1 cellular context compared by ENCODE assay signal in the genomic region with DNA sequence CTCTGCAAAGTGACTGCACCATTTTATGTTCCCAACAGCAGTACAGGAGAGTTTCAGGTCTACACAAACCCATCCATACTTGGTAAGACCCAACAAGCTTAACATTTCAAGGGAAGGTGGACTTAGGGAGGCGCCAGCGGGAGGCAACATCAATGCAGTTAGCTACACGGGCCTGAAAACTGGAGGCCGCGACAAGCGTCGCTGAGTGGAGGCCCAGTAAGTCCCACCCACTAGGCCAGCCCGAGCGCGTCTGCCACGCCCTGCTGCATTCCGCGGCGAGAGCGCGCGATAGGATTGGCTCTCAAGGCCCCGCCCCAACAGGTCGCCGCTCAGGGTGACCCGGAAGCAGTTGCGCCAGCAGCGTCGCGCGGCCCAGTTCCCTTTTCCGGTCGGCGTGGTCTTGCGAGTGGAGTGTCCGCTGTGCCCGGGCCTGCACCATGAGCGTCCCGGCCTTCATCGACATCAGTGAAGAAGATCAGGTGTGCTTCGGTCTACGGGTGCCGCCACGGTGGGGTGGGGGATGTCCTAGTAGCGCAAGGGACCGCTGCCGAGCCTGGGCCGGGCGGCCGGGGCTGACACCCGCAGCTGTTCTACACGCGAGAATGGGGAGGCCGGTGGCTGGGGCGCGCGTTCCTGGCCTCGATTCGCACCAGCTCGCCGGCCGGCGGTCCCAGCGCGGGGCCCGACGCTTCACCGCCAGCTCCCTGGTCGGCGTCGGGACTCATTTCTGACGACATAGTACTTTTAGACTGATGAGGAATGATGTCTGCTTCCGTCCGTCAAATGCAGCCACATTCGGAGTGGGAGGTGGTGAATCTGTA.
TF ChIP-seq lines count a peak whose summit lies in the region.

A gene (plus strand): TSS at position 381 of the 821 bp plus-strand sequence. CDS start 57 bp downstream, at position 438.

TF ChIP-seq in HepG2, 621 proteins besides CTCF, POLR2A, EP300 and RAD21 (continued from another document and continues in another):
- TF ChIP-seq, protein P1, sequence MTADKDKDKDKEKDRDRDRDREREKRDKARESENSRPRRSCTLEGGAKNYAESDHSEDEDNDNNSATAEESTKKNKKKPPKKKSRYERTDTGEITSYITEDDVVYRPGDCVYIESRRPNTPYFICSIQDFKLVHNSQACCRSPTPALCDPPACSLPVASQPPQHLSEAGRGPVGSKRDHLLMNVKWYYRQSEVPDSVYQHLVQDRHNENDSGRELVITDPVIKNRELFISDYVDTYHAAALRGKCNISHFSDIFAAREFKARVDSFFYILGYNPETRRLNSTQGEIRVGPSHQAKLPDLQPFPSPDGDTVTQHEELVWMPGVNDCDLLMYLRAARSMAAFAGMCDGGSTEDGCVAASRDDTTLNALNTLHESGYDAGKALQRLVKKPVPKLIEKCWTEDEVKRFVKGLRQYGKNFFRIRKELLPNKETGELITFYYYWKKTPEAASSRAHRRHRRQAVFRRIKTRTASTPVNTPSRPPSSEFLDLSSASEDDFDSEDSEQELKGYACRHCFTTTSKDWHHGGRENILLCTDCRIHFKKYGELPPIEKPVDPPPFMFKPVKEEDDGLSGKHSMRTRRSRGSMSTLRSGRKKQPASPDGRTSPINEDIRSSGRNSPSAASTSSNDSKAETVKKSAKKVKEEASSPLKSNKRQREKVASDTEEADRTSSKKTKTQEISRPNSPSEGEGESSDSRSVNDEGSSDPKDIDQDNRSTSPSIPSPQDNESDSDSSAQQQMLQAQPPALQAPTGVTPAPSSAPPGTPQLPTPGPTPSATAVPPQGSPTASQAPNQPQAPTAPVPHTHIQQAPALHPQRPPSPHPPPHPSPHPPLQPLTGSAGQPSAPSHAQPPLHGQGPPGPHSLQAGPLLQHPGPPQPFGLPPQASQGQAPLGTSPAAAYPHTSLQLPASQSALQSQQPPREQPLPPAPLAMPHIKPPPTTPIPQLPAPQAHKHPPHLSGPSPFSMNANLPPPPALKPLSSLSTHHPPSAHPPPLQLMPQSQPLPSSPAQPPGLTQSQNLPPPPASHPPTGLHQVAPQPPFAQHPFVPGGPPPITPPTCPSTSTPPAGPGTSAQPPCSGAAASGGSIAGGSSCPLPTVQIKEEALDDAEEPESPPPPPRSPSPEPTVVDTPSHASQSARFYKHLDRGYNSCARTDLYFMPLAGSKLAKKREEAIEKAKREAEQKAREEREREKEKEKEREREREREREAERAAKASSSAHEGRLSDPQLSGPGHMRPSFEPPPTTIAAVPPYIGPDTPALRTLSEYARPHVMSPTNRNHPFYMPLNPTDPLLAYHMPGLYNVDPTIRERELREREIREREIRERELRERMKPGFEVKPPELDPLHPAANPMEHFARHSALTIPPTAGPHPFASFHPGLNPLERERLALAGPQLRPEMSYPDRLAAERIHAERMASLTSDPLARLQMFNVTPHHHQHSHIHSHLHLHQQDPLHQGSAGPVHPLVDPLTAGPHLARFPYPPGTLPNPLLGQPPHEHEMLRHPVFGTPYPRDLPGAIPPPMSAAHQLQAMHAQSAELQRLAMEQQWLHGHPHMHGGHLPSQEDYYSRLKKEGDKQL (CRISPR knock-in tag; IDR thresholded peaks at IDR 0.05; ENCODE audit: low read depth) = no peak
- TF ChIP-seq KLF15 (CRISPR knock-in tag; IDR thresholded peaks at IDR 0.05; ENCODE audit: borderline replicate concordance) (peak; percentile 99), ZSCAN21 (CRISPR knock-in tag; IDR thresholded peaks at IDR 0.05; ENCODE audit: borderline replicate concordance) (peak; percentile 80; the same call in 1 of the 2 replicates), ZNF235 (CRISPR knock-in tag; IDR thresholded peaks at IDR 0.05; ENCODE audit: borderline replicate concordance) (no peak), ZIK1 (CRISPR knock-in tag; IDR thresholded peaks at IDR 0.05; ENCODE audit: borderline replicate concordance, low read depth) (no peak), HNF4G (IDR thresholded peaks at IDR 0.05; ENCODE audit: borderline replicate concordance, low read depth, low read length) (no peak), HNF4G (CRISPR knock-in tag; IDR thresholded peaks at IDR 0.05; ENCODE audit: borderline replicate concordance, low read depth) (no peak), ZNF496 (CRISPR knock-in tag; IDR thresholded peaks at IDR 0.05; ENCODE audit: insufficient replicate concordance) (no peak), TARDBP (CRISPR knock-in tag; IDR thresholded peaks at IDR 0.05) (peak; percentile 80; the same call in 1 of the 2 replicates), NAIF1 (CRISPR knock-in tag; IDR thresholded peaks at IDR 0.05; ENCODE audit: borderline replicate concordance) (peak; percentile 59; the same call in 1 of the 2 replicates), ZNF614 (CRISPR knock-in tag; IDR thresholded peaks at IDR 0.05; ENCODE audit: borderline replicate concordance) (peak; percentile 90), ERF (CRISPR knock-in tag; IDR thresholded peaks at IDR 0.05) (0 out of 2 replicates have a peak, but pooled peaks have one; percentile 40), SMAD9 (CRISPR knock-in tag; IDR thresholded peaks at IDR 0.05) (no peak; the same call in 1 of the 2 replicates), TEAD2 (CRISPR knock-in tag; IDR thresholded peaks at IDR 0.05) (0 out of 2 replicates have a peak, but pooled peaks have one; percentile 59), ZNF629 (CRISPR knock-in tag; conservative IDR thresholded peaks at IDR 0.05) (peak; percentile 43; the same call in 1 of the 2 replicates), MIXL1 (CRISPR knock-in tag; IDR thresholded peaks at IDR 0.05) (no peak), HNRNPLL (IDR thresholded peaks at IDR 0.05; ENCODE audit: low read depth, low read length, poor library complexity, severe bottlenecking) (peak; percentile 60), BHLHE40 (IDR thresholded peaks at IDR 0.05; ENCODE audit: low read length) (no peak), ZNF256 (CRISPR knock-in tag; conservative IDR thresholded peaks at IDR 0.05) (no peak; the same call in 1 of the 2 replicates), ZNF550 (CRISPR knock-in tag; IDR thresholded peaks at IDR 0.05; ENCODE audit: borderline replicate concordance) (0 out of 2 replicates have a peak, but pooled peaks have one; percentile 24), REXO4 (CRISPR knock-in tag; IDR thresholded peaks at IDR 0.05; ENCODE audit: borderline replicate concordance) (no peak), ZNF430 (CRISPR knock-in tag; IDR thresholded peaks at IDR 0.05) (peak; percentile 51; the same call in 1 of the 2 replicates), ZNF788 (CRISPR knock-in tag; IDR thresholded peaks at IDR 0.05; ENCODE audit: borderline replicate concordance) (peak; percentile 80), ZNF556 (CRISPR knock-in tag; IDR thresholded peaks at IDR 0.05; ENCODE audit: borderline replicate concordance) (no peak), HNRNPUL1 (IDR thresholded peaks at IDR 0.05; ENCODE audit: low read depth, low read length) (0 out of 2 replicates have a peak, but pooled peaks have one; percentile 64), ZNF451 (CRISPR knock-in tag; IDR thresholded peaks at IDR 0.05) (0 out of 2 replicates have a peak, but pooled peaks have one; percentile 55), ZNF34 (CRISPR knock-in tag; IDR thresholded peaks at IDR 0.05; ENCODE audit: borderline replicate concordance) (no peak)
- TF ChIP-seq, protein P2, sequence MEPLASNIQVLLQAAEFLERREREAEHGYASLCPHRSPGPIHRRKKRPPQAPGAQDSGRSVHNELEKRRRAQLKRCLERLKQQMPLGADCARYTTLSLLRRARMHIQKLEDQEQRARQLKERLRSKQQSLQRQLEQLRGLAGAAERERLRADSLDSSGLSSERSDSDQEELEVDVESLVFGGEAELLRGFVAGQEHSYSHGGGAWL (CRISPR knock-in tag; IDR thresholded peaks at IDR 0.05) = peak; percentile 92
- TF ChIP-seq, protein P3, sequence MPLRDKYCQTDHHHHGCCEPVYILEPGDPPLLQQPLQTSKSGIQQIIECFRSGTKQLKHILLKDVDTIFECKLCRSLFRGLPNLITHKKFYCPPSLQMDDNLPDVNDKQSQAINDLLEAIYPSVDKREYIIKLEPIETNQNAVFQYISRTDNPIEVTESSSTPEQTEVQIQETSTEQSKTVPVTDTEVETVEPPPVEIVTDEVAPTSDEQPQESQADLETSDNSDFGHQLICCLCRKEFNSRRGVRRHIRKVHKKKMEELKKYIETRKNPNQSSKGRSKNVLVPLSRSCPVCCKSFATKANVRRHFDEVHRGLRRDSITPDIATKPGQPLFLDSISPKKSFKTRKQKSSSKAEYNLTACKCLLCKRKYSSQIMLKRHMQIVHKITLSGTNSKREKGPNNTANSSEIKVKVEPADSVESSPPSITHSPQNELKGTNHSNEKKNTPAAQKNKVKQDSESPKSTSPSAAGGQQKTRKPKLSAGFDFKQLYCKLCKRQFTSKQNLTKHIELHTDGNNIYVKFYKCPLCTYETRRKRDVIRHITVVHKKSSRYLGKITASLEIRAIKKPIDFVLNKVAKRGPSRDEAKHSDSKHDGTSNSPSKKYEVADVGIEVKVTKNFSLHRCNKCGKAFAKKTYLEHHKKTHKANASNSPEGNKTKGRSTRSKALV (CRISPR knock-in tag; IDR thresholded peaks at IDR 0.05) = peak; percentile 84
- TF ChIP-seq, protein P4, sequence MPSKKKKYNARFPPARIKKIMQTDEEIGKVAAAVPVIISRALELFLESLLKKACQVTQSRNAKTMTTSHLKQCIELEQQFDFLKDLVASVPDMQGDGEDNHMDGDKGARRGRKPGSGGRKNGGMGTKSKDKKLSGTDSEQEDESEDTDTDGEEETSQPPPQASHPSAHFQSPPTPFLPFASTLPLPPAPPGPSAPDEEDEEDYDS (CRISPR knock-in tag; IDR thresholded peaks at IDR 0.05) = peak; percentile 76; the same call in 1 of the 2 replicates
- TF ChIP-seq, protein P5, sequence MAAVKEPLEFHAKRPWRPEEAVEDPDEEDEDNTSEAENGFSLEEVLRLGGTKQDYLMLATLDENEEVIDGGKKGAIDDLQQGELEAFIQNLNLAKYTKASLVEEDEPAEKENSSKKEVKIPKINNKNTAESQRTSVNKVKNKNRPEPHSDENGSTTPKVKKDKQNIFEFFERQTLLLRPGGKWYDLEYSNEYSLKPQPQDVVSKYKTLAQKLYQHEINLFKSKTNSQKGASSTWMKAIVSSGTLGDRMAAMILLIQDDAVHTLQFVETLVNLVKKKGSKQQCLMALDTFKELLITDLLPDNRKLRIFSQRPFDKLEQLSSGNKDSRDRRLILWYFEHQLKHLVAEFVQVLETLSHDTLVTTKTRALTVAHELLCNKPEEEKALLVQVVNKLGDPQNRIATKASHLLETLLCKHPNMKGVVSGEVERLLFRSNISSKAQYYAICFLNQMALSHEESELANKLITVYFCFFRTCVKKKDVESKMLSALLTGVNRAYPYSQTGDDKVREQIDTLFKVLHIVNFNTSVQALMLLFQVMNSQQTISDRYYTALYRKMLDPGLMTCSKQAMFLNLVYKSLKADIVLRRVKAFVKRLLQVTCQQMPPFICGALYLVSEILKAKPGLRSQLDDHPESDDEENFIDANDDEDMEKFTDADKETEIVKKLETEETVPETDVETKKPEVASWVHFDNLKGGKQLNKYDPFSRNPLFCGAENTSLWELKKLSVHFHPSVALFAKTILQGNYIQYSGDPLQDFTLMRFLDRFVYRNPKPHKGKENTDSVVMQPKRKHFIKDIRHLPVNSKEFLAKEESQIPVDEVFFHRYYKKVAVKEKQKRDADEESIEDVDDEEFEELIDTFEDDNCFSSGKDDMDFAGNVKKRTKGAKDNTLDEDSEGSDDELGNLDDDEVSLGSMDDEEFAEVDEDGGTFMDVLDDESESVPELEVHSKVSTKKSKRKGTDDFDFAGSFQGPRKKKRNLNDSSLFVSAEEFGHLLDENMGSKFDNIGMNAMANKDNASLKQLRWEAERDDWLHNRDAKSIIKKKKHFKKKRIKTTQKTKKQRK (IDR thresholded peaks at IDR 0.05; ENCODE audit: low read length) = no peak
- TF ChIP-seq, protein P6, sequence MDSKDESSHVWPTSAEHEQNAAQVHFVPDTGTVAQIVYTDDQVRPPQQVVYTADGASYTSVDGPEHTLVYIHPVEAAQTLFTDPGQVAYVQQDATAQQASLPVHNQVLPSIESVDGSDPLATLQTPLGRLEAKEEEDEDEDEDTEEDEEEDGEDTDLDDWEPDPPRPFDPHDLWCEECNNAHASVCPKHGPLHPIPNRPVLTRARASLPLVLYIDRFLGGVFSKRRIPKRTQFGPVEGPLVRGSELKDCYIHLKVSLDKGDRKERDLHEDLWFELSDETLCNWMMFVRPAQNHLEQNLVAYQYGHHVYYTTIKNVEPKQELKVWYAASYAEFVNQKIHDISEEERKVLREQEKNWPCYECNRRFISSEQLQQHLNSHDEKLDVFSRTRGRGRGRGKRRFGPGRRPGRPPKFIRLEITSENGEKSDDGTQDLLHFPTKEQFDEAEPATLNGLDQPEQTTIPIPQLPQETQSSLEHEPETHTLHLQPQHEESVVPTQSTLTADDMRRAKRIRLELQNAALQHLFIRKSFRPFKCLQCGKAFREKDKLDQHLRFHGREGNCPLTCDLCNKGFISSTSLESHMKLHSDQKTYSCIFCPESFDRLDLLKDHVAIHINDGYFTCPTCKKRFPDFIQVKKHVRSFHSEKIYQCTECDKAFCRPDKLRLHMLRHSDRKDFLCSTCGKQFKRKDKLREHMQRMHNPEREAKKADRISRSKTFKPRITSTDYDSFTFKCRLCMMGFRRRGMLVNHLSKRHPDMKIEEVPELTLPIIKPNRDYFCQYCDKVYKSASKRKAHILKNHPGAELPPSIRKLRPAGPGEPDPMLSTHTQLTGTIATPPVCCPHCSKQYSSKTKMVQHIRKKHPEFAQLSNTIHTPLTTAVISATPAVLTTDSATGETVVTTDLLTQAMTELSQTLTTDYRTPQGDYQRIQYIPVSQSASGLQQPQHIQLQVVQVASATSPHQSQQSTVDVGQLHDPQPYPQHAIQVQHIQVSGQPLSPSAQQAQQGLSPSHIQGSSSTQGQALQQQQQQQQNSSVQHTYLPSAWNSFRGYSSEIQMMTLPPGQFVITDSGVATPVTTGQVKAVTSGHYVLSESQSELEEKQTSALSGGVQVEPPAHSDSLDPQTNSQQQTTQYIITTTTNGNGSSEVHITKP (CRISPR knock-in tag; IDR thresholded peaks at IDR 0.05; ENCODE audit: low read depth) = peak; percentile 17; the same call in 1 of the 2 replicates
- TF ChIP-seq, protein P7, sequence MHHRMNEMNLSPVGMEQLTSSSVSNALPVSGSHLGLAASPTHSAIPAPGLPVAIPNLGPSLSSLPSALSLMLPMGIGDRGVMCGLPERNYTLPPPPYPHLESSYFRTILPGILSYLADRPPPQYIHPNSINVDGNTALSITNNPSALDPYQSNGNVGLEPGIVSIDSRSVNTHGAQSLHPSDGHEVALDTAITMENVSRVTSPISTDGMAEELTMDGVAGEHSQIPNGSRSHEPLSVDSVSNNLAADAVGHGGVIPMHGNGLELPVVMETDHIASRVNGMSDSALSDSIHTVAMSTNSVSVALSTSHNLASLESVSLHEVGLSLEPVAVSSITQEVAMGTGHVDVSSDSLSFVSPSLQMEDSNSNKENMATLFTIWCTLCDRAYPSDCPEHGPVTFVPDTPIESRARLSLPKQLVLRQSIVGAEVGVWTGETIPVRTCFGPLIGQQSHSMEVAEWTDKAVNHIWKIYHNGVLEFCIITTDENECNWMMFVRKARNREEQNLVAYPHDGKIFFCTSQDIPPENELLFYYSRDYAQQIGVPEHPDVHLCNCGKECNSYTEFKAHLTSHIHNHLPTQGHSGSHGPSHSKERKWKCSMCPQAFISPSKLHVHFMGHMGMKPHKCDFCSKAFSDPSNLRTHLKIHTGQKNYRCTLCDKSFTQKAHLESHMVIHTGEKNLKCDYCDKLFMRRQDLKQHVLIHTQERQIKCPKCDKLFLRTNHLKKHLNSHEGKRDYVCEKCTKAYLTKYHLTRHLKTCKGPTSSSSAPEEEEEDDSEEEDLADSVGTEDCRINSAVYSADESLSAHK (CRISPR knock-in tag; IDR thresholded peaks at IDR 0.05; ENCODE audit: borderline replicate concordance) = no peak
- TF ChIP-seq, protein P8, sequence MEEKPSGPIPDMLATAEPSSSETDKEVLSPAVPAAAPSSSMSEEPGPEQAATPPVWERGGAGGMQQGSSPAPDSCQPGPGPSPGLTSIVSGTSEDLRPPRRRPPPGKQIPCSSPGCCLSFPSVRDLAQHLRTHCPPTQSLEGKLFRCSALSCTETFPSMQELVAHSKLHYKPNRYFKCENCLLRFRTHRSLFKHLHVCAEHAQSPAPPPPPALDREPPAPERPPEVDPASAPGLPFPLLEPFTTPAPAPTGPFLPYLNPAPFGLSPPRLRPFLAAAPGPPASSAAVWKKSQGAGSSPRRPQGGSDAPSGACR (CRISPR knock-in tag; IDR thresholded peaks at IDR 0.05) = peak; percentile 53; the same call in 1 of the 2 replicates
